ENCODE assay signal across 1 cellular context in genomic region chr11:119356349-119357031, GRCh38.
TF ChIP-seq lines count a peak whose summit lies in the region.

No MANE protein-coding gene starts in this region.

TF ChIP-seq in K562, 482 proteins besides CTCF, POLR2A, EP300 and RAD21 (continued from another document and continues in another):
- TF ChIP-seq, protein P1, sequence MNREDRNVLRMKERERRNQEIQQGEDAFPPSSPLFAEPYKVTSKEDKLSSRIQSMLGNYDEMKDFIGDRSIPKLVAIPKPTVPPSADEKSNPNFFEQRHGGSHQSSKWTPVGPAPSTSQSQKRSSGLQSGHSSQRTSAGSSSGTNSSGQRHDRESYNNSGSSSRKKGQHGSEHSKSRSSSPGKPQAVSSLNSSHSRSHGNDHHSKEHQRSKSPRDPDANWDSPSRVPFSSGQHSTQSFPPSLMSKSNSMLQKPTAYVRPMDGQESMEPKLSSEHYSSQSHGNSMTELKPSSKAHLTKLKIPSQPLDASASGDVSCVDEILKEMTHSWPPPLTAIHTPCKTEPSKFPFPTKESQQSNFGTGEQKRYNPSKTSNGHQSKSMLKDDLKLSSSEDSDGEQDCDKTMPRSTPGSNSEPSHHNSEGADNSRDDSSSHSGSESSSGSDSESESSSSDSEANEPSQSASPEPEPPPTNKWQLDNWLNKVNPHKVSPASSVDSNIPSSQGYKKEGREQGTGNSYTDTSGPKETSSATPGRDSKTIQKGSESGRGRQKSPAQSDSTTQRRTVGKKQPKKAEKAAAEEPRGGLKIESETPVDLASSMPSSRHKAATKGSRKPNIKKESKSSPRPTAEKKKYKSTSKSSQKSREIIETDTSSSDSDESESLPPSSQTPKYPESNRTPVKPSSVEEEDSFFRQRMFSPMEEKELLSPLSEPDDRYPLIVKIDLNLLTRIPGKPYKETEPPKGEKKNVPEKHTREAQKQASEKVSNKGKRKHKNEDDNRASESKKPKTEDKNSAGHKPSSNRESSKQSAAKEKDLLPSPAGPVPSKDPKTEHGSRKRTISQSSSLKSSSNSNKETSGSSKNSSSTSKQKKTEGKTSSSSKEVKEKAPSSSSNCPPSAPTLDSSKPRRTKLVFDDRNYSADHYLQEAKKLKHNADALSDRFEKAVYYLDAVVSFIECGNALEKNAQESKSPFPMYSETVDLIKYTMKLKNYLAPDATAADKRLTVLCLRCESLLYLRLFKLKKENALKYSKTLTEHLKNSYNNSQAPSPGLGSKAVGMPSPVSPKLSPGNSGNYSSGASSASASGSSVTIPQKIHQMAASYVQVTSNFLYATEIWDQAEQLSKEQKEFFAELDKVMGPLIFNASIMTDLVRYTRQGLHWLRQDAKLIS (CRISPR knock-in tag; IDR thresholded peaks at IDR 0.05) = no peak
- TF ChIP-seq E2F3 (CRISPR knock-in tag; IDR thresholded peaks at IDR 0.05) = peak; percentile 64; the same call in 1 of the 2 replicates
- TF ChIP-seq E2F5 (CRISPR knock-in tag; IDR thresholded peaks at IDR 0.05) = 0 out of 2 replicates have a peak, but pooled peaks have one; percentile 39
- no peak for TF ChIP-seq MAFF (IDR thresholded peaks at IDR 0.05; ENCODE audit: low read length)
- TF ChIP-seq SMARCC2 (IDR thresholded peaks at IDR 0.05; ENCODE audit: low read depth) = no peak
- TF ChIP-seq, protein P2, sequence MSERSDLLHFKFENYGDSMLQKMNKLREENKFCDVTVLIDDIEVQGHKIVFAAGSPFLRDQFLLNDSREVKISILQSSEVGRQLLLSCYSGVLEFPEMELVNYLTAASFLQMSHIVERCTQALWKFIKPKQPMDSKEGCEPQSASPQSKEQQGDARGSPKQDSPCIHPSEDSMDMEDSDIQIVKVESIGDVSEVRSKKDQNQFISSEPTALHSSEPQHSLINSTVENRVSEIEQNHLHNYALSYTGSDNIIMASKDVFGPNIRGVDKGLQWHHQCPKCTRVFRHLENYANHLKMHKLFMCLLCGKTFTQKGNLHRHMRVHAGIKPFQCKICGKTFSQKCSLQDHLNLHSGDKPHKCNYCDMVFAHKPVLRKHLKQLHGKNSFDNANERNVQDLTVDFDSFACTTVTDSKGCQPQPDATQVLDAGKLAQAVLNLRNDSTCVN (CRISPR knock-in tag; IDR thresholded peaks at IDR 0.05) = 0 out of 2 replicates have a peak, but pooled peaks have one; percentile 50
- peak in 1 of 2 experiments; percentile 24; a peak in 1 of 4 replicates for TF ChIP-seq KDM1A (IDR thresholded peaks at IDR 0.05)
- TF ChIP-seq HMBOX1 (IDR thresholded peaks at IDR 0.05) = no peak
- peak; percentile 18; the same call in 1 of the 2 replicates for TF ChIP-seq NFE2 (IDR thresholded peaks at IDR 0.05; ENCODE audit: low read depth)
- TF ChIP-seq, protein P3, sequence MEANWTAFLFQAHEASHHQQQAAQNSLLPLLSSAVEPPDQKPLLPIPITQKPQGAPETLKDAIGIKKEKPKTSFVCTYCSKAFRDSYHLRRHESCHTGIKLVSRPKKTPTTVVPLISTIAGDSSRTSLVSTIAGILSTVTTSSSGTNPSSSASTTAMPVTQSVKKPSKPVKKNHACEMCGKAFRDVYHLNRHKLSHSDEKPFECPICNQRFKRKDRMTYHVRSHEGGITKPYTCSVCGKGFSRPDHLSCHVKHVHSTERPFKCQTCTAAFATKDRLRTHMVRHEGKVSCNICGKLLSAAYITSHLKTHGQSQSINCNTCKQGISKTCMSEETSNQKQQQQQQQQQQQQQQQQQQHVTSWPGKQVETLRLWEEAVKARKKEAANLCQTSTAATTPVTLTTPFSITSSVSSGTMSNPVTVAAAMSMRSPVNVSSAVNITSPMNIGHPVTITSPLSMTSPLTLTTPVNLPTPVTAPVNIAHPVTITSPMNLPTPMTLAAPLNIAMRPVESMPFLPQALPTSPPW (CRISPR knock-in tag; IDR thresholded peaks at IDR 0.05) = peak; percentile 67; the same call in 1 of the 2 replicates
- TF ChIP-seq, protein P4, sequence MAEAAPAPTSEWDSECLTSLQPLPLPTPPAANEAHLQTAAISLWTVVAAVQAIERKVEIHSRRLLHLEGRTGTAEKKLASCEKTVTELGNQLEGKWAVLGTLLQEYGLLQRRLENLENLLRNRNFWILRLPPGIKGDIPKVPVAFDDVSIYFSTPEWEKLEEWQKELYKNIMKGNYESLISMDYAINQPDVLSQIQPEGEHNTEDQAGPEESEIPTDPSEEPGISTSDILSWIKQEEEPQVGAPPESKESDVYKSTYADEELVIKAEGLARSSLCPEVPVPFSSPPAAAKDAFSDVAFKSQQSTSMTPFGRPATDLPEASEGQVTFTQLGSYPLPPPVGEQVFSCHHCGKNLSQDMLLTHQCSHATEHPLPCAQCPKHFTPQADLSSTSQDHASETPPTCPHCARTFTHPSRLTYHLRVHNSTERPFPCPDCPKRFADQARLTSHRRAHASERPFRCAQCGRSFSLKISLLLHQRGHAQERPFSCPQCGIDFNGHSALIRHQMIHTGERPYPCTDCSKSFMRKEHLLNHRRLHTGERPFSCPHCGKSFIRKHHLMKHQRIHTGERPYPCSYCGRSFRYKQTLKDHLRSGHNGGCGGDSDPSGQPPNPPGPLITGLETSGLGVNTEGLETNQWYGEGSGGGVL (CRISPR knock-in tag; IDR thresholded peaks at IDR 0.05) = no peak
- TF ChIP-seq, protein P5, sequence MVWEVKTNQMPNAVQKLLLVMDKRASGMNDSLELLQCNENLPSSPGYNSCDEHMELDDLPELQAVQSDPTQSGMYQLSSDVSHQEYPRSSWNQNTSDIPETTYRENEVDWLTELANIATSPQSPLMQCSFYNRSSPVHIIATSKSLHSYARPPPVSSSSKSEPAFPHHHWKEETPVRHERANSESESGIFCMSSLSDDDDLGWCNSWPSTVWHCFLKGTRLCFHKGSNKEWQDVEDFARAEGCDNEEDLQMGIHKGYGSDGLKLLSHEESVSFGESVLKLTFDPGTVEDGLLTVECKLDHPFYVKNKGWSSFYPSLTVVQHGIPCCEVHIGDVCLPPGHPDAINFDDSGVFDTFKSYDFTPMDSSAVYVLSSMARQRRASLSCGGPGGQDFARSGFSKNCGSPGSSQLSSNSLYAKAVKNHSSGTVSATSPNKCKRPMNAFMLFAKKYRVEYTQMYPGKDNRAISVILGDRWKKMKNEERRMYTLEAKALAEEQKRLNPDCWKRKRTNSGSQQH (CRISPR knock-in tag; IDR thresholded peaks at IDR 0.05) = 0 out of 2 replicates have a peak, but pooled peaks have one; percentile 39
- TF ChIP-seq CREB1 (IDR thresholded peaks at IDR 0.05) = peak; percentile 42
- TF ChIP-seq CREB1 (CRISPR knock-in tag; IDR thresholded peaks at IDR 0.05) = no peak
- 0 out of 2 replicates have a peak, but pooled peaks have one; percentile 9 for TF ChIP-seq MTA2 (IDR thresholded peaks at IDR 0.05; ENCODE audit: low read depth)
- TF ChIP-seq MAZ (CRISPR knock-in tag; conservative IDR thresholded peaks at IDR 0.05 in 1 of 2, IDR thresholded peaks at IDR 0.05 in 1 of 2) = peak in 1 of 2 experiments; percentile 74; a peak in 3 of 4 replicates
- TF ChIP-seq L3MBTL2 (IDR thresholded peaks at IDR 0.05) = peak; percentile 66
- TF ChIP-seq SMC3 (conservative IDR thresholded peaks at IDR 0.05; ENCODE audit: insufficient read depth, low read depth, low read length) = peak; percentile 67
- TF ChIP-seq CCNT2 (IDR thresholded peaks at IDR 0.05; ENCODE audit: borderline replicate concordance, extremely low read depth, insufficient read length, low read depth, low read length) = peak; percentile 46
- no peak for TF ChIP-seq KAT2B (IDR thresholded peaks at IDR 0.05; ENCODE audit: low read depth, low read length)
- peak; percentile 73 for TF ChIP-seq CXXC5 (CRISPR knock-in tag; IDR thresholded peaks at IDR 0.05)
- TF ChIP-seq ESRRA (IDR thresholded peaks at IDR 0.05; ENCODE audit: borderline replicate concordance, low read depth) = 0 out of 2 replicates have a peak, but pooled peaks have one; percentile 43
- TF ChIP-seq NR2C1 (IDR thresholded peaks at IDR 0.05) = no peak
- no peak for TF ChIP-seq NR2C1 (tag; IDR thresholded peaks at IDR 0.05)
- peak; percentile 39; the same call in 1 of the 2 replicates for TF ChIP-seq SOX6 (IDR thresholded peaks at IDR 0.05)
- TF ChIP-seq ZNF431 (CRISPR knock-in tag; IDR thresholded peaks at IDR 0.05) = no peak
- TF ChIP-seq ATF7 (IDR thresholded peaks at IDR 0.05) = peak; percentile 52
- TF ChIP-seq BCOR (IDR thresholded peaks at IDR 0.05) = 0 out of 2 replicates have a peak, but pooled peaks have one; percentile 47
- TF ChIP-seq, protein P6, sequence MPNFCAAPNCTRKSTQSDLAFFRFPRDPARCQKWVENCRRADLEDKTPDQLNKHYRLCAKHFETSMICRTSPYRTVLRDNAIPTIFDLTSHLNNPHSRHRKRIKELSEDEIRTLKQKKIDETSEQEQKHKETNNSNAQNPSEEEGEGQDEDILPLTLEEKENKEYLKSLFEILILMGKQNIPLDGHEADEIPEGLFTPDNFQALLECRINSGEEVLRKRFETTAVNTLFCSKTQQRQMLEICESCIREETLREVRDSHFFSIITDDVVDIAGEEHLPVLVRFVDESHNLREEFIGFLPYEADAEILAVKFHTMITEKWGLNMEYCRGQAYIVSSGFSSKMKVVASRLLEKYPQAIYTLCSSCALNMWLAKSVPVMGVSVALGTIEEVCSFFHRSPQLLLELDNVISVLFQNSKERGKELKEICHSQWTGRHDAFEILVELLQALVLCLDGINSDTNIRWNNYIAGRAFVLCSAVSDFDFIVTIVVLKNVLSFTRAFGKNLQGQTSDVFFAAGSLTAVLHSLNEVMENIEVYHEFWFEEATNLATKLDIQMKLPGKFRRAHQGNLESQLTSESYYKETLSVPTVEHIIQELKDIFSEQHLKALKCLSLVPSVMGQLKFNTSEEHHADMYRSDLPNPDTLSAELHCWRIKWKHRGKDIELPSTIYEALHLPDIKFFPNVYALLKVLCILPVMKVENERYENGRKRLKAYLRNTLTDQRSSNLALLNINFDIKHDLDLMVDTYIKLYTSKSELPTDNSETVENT (CRISPR knock-in tag; IDR thresholded peaks at IDR 0.05) = no peak
- peak; percentile 32 for TF ChIP-seq RBM22 (IDR thresholded peaks at IDR 0.05; ENCODE audit: low read depth, low read length, poor library complexity, severe bottlenecking)
- TF ChIP-seq MIER1 (IDR thresholded peaks at IDR 0.05; ENCODE audit: low read depth) = 0 out of 2 replicates have a peak, but pooled peaks have one; percentile 26
- no peak for TF ChIP-seq ZNF217 (CRISPR knock-in tag; IDR thresholded peaks at IDR 0.05)
- 0 out of 2 replicates have a peak, but pooled peaks have one; percentile 27 for TF ChIP-seq ELF4 (CRISPR knock-in tag; IDR thresholded peaks at IDR 0.05)
- TF ChIP-seq TAF9B (IDR thresholded peaks at IDR 0.05; ENCODE audit: partially characterized antibody) = no peak
- TF ChIP-seq SIX5 (IDR thresholded peaks at IDR 0.05; ENCODE audit: borderline replicate concordance in 1 of 2, insufficient read depth in 1 of 2, low read depth in 1 of 2, low read length in 2 of 2) = no peak
- peak; percentile 15; the same call in 1 of the 2 replicates for TF ChIP-seq PHF8 (IDR thresholded peaks at IDR 0.05; ENCODE audit: borderline replicate concordance, low read length)
- peak; percentile 90 for TF ChIP-seq ZBTB7A (IDR thresholded peaks at IDR 0.05; ENCODE audit: borderline replicate concordance, control insufficient read depth, low read depth, low read length)
- TF ChIP-seq LARP7 (IDR thresholded peaks at IDR 0.05) = no peak
- 0 out of 2 replicates have a peak, but pooled peaks have one; percentile 53 for TF ChIP-seq KDM2B (CRISPR knock-in tag; IDR thresholded peaks at IDR 0.05)
- TF ChIP-seq NR2C2 (CRISPR knock-in tag; IDR thresholded peaks at IDR 0.05) = peak; percentile 42; the same call in 1 of the 2 replicates
- no peak for TF ChIP-seq NR2C2 (tag; IDR thresholded peaks at IDR 0.05)
- peak in 2 of 3 experiments; percentile 49 to 64 for TF ChIP-seq YY1 (IDR thresholded peaks at IDR 0.05; ENCODE audit: borderline replicate concordance in 1 of 3, control insufficient read depth in 1 of 3, extremely low read depth in 1 of 3, insufficient read depth in 3 of 3, insufficient read length in 1 of 3, insufficient replicate concordance in 2 of 3, low read depth in 1 of 3, low read length in 2 of 3)
- TF ChIP-seq, protein P7, sequence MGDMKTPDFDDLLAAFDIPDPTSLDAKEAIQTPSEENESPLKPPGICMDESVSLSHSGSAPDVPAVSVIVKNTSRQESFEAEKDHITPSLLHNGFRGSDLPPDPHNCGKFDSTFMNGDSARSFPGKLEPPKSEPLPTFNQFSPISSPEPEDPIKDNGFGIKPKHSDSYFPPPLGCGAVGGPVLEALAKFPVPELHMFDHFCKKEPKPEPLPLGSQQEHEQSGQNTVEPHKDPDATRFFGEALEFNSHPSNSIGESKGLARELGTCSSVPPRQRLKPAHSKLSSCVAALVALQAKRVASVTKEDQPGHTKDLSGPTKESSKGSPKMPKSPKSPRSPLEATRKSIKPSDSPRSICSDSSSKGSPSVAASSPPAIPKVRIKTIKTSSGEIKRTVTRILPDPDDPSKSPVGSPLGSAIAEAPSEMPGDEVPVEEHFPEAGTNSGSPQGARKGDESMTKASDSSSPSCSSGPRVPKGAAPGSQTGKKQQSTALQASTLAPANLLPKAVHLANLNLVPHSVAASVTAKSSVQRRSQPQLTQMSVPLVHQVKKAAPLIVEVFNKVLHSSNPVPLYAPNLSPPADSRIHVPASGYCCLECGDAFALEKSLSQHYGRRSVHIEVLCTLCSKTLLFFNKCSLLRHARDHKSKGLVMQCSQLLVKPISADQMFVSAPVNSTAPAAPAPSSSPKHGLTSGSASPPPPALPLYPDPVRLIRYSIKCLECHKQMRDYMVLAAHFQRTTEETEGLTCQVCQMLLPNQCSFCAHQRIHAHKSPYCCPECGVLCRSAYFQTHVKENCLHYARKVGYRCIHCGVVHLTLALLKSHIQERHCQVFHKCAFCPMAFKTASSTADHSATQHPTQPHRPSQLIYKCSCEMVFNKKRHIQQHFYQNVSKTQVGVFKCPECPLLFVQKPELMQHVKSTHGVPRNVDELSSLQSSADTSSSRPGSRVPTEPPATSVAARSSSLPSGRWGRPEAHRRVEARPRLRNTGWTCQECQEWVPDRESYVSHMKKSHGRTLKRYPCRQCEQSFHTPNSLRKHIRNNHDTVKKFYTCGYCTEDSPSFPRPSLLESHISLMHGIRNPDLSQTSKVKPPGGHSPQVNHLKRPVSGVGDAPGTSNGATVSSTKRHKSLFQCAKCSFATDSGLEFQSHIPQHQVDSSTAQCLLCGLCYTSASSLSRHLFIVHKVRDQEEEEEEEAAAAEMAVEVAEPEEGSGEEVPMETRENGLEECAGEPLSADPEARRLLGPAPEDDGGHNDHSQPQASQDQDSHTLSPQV (IDR thresholded peaks at IDR 0.05) = 0 out of 2 replicates have a peak, but pooled peaks have one; percentile 29
